ENCODE assay signal across 8 cellular contexts in the genomic region with DNA sequence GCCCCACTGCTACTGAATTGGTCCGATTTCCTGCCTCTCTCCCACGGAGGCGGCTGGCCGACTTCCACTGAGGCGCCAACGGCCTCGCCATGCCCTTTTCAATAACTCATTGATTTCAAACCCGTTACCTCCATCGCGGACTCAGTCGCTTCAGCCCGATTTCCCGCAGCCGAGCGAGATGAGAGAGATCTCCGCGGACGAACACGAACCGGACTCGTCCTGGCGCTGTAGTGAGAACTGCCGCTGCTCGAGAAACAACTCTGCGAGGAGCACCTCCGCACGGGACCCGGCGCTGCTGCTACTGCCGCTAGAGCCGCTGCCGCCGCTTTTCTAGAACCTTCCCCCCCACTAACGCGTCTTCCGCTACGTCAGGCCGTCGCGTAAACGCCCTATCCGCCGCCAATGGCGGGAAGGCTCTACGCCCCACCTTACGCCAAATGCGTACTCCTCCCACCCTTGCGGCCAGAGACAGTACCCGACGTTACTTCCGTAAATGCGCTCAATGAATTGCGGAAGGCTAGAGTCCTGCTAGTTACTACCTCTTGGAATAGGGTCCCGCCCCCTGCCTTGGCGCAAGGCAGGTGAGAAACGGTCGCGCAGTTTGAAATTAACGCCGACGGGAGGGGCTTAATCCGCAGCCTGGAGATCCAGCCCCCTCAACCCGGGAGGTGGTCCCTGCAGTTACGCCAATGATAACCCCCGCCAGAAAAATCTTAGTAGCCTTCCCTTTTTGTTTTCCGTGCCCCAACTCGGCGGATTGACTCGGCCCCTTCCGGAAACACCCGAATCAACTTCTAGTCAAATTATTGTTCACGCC. TPM values are rescaled to one million over a fixed set of nuclear protein-coding genes. Genes with fewer than 3 reads are reported as not detected.
DNase-seq lines count a peak whose midpoint lies in the region; ATAC-seq and TF ChIP-seq lines count a peak whose summit lies in the region.

A gene (minus strand): TSS at position 303 of the 817 bp plus-strand sequence. CDS start 169 bp downstream, at position 134.

- H3K4me2 ChIP-seq in OCI-LY7 (ENCODE audit: low read length), result peak within 1 kb of the TSS; percentile 93

- POLR2A ChIA-PET in OCI-LY7 (lab: Charles Lee), result interaction anchor here (0.5 to 4.4 kb wide), 16 partner anchors 9 to 241 kb away, joined by 3 to 26 read pairs (median 4); a partner anchor contains a TSS

- H3K27ac ChIP-seq in OCI-LY7 (ENCODE audit: low read depth, low read length, poor library complexity, severe bottlenecking), result peak within 1 kb of the TSS; percentile 100

- H3K27ac Mint-ChIP-seq in endothelial cell (ENCODE audit: unreplicated experiment) (peak within 1 kb of the TSS; percentile 100), mesothelial cell of epicardium (peak within 1 kb of the TSS; percentile 100)

- no TSS peak for BruUV-seq in OCI-LY7 (replicated peaks; lab: Mats Ljungman, UMichigan)

- H3K79me2 ChIP-seq in OCI-LY7 (ENCODE audit: insufficient read depth, low read depth, low read length), result peaks cover 90% of the 10 kb centered on the region

- peak within 1 kb of the TSS; percentile 100 for H3K4me3 Mint-ChIP-seq in endothelial cell (ENCODE audit: unreplicated experiment)
- H3K4me3 Mint-ChIP-seq in mesothelial cell of epicardium, result peak within 1 kb of the TSS; percentile 99

- intact Hi-C loops in OCI-LY7 (cut with micrococcal nuclease; ENCODE audit: unreplicated experiment), result loop anchor here (1.0 to 5.0 kb wide), 6 partner anchors 48 to 233 kb away; a partner anchor contains a TSS

- peak; percentile 59 for ATAC-seq in GM21526 (IDR thresholded peaks at IDR 0.05; ENCODE audit: low FRiP score, unreplicated experiment)

- DNase-seq in D341Med (ENCODE audit: low spot score) (peak; percentile 83), HuH-7.5 (ENCODE audit: low spot score) (peak; percentile 74), OCI-LY7 (ENCODE audit: low spot score) (peak; percentile 99), activated T-cell treated with anti-CD3 and anti-CD28 coated beads for 1 hour (ENCODE audit: low read depth) (peak; percentile 97), endothelial cell (ENCODE audit: low spot score) (peak; percentile 95), mesothelial cell of epicardium (ENCODE audit: low spot score in 2 of 2, unreplicated experiment in 2 of 2) (peak; percentile 89 to 99)
- DNase-seq in stimulated activated CD8-positive, alpha-beta memory T cell treated with anti-CD3 and anti-CD28 coated beads, Interleukin-15, amount 100 ng/mL, for 48 hours (ENCODE audit: low read depth in 2 of 2), result peak; percentile 93

- peaks cover 51% of the 10 kb centered on the region for H3K36me3 Mint-ChIP-seq in endothelial cell (ENCODE audit: low read depth, unreplicated experiment)
- peaks cover 22% of the 10 kb centered on the region for H3K36me3 Mint-ChIP-seq in mesothelial cell of epicardium

- no peaks in the 10 kb centered on the region for H3K9me2 ChIP-seq in OCI-LY7 (ENCODE audit: insufficient read depth, low read length)

- H2AFZ ChIP-seq in OCI-LY7 (ENCODE audit: low read length), result peak within 1 kb of the TSS; percentile 68; the same call in 1 of the 2 replicates

- H3K4me3 ChIP-seq in OCI-LY7 (ENCODE audit: low read depth, low read length, poor library complexity, severe bottlenecking), result peak within 1 kb of the TSS; percentile 99

- H4K20me1 ChIP-seq in OCI-LY7 (ENCODE audit: insufficient read depth, low read length), result peaks cover 73% of the 10 kb centered on the region

- H3K27me3 Mint-ChIP-seq in endothelial cell (ENCODE audit: unreplicated experiment) (peaks cover 27% of the 10 kb centered on the region), mesothelial cell of epicardium (ENCODE audit: low read depth) (no peaks in the 10 kb centered on the region)

- peaks cover 42% of the 10 kb centered on the region for H3K4me1 ChIP-seq in OCI-LY7 (ENCODE audit: insufficient read depth, low read length, poor library complexity, severe bottlenecking)

- TF ChIP-seq CTCF in OCI-LY7 (conservative IDR thresholded peaks at IDR 0.05; ENCODE audit: low read length) (no peak), endothelial cell (IDR thresholded peaks at IDR 0.05; ENCODE audit: unreplicated experiment) (no peak), mesothelial cell of epicardium (IDR thresholded peaks at IDR 0.05; ENCODE audit: unreplicated experiment) (no peak)

- H3K4me1 Mint-ChIP-seq in endothelial cell (ENCODE audit: unreplicated experiment) (peaks cover 56% of the 10 kb centered on the region), mesothelial cell of epicardium (peaks cover 49% of the 10 kb centered on the region)

- CTCF ChIA-PET in OCI-LY7 (lab: Charles Lee; ENCODE audit: unreplicated experiment), result interaction anchor here (0.5 to 1.0 kb wide), 2 partner anchors 8 to 765 kb away, joined by 3 read pairs; no protein-coding TSS in a partner anchor

- H3K9me3 ChIP-seq in OCI-LY7 (ENCODE audit: low read length), result no peaks in the 10 kb centered on the region

- H3K9me3 Mint-ChIP-seq in endothelial cell (ENCODE audit: unreplicated experiment) (no peaks in the 10 kb centered on the region), mesothelial cell of epicardium (no peaks in the 10 kb centered on the region)

- H3K36me3 ChIP-seq in OCI-LY7 (ENCODE audit: insufficient read depth, low read length), result peaks cover 87% of the 10 kb centered on the region

RNA-seq across cellular contexts. Expression of the gene that starts here (rescaled TPM):
- total RNA-seq in OCI-LY7 (2014; rRNA removed; shearing (Covaris generic)), result 258 and 406 TPM in 2 replicates
- total RNA-seq in OCI-LY7 (2022), result 1,014 and 1,090 TPM in 2 replicates
- 623 TPM for total RNA-seq in endothelial cell (ENCODE audit: unreplicated experiment)
- total RNA-seq in mesothelial cell of epicardium, result 693 to 723 TPM (median 708 TPM) in 3 replicates

Comparison
In these comparisons a context has a peak if more than half of its experiments do, and no peak if none do; other contexts are left out.
1. Peak in every context shown above with its lines: DNase-seq, ATAC-seq, H3K4me3 ChIP-seq and H3K27ac ChIP-seq.